11 cellular contexts compared by ENCODE assay signal in the genomic region with DNA sequence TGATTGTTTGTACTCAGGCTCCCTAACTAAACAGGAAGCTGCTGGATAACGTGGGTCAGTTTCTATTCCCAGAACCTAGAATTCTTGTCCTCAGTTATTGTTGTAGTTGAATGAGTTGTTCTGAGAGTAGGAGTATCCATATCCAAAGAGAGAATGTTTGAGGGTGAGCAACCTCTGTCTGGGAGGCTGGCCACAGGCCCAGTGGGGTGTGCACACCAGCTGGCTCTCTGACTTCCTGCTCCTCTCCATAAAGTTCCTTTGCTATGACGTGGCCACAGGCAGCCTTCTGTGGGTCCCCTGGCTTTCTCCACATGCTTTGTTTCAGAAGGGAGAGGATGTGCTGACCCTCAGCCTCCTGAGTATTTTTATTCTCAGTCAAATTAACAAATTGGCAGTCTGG. TPM values are rescaled to one million over a fixed set of nuclear protein-coding genes. Genes with fewer than 3 reads are reported as not detected.
DNase-seq lines count a peak whose midpoint lies in the region; ATAC-seq and TF ChIP-seq lines count a peak whose summit lies in the region.
"Had no signal": no experiment of that assay in that cellular context is flagged by ENCODE, and none has a peak within 500 bp of the region (broad histone marks: within the 10 kb centered on the region; RNA-seq: fewer than 3 reads in every experiment).

No MANE protein-coding gene starts in this region.

- no peaks in the 10 kb centered on the region for H3K27me3 Mint-ChIP-seq in MCF 10A (ENCODE audit: insufficient read depth, unreplicated experiment)

- H3K27me3 ChIP-seq in breast epithelium (no peaks in the 10 kb centered on the region), hepatocyte (no peaks in the 10 kb centered on the region), transverse colon (no peaks in the 10 kb centered on the region)
- H3K27me3 ChIP-seq: BLaER1 had no signal

- H3K9me3 Mint-ChIP-seq in MCF 10A (ENCODE audit: unreplicated experiment), result no peaks in the 10 kb centered on the region
- H3K9me3 Mint-ChIP-seq: activated T-helper 2 cell treated with anti-CD3 and anti-CD28 coated beads, Interferon-gamma antibody, Interleukin-2, Interleukin-4, amounts not matched to agents 10 μg/mL and 5 μg/mL and 100 μg/mL, durations not matched to agents 14 hours and 24 hours and 36 hours had no signal

- H3K4me3 ChIP-seq in breast epithelium, result no peak overlapping the region
- H3K4me3 ChIP-seq in WI38 (ENCODE audit: low read depth, low read length), result peak overlapping the region; percentile 27; the same call in 1 of the 2 replicates
- no peak overlapping the region for H3K4me3 ChIP-seq in hepatocyte
- H3K4me3 ChIP-seq in transverse colon, result no peak overlapping the region
- H3K4me3 ChIP-seq: BLaER1 had no signal

- DNase-seq in MCF 10A (ENCODE audit: unreplicated experiment) (peak; percentile 70), breast epithelium (ENCODE audit: low spot score in 2 of 2) (no peak), hepatocyte (ENCODE audit: low spot score) (peak; percentile 46), transverse colon (peak; percentile 9), erythroblast (lab: John Stamatoyannopoulos, UW) (no peak)
- no peak for DNase-seq in NK-92 treated with Interleukin-12 subunit alpha and Interleukin-12 subunit beta, amount 100 ng/mL, for 24 hours (lab: John Stamatoyannopoulos, UW)
- DNase-seq: OCI-M1 had no signal

- no peaks in the 10 kb centered on the region for H3K4me1 ChIP-seq in breast epithelium
- no peaks in the 10 kb centered on the region for H3K4me1 ChIP-seq in hepatocyte (ENCODE audit: insufficient read depth)
- no peaks in the 10 kb centered on the region for H3K4me1 ChIP-seq in transverse colon
- H3K4me1 ChIP-seq: BLaER1 had no signal

- TF ChIP-seq EP300 in transverse colon (IDR thresholded peaks at IDR 0.05; ENCODE audit: low read depth), result no peak

- ATAC-seq in HG02588 (IDR thresholded peaks at IDR 0.05; ENCODE audit: unreplicated experiment), result no peak

- H4K20me1 ChIP-seq in hepatocyte (ENCODE audit: insufficient read depth, poor library complexity, severe bottlenecking), result no peaks in the 10 kb centered on the region
- H4K20me1 ChIP-seq: BLaER1 had no signal

- TF ChIP-seq CTCF in MCF 10A (IDR thresholded peaks at IDR 0.05; ENCODE audit: unreplicated experiment) (no peak), breast epithelium (IDR thresholded peaks at IDR 0.05) (no peak), WI38 (IDR thresholded peaks at IDR 0.05; ENCODE audit: low read depth, low read length) (no peak), hepatocyte (IDR thresholded peaks at IDR 0.05; ENCODE audit: poor library complexity) (no peak), transverse colon (IDR thresholded peaks at IDR 0.05) (no peak)

- POLR2A ChIA-PET in MCF 10A (lab: Yijun Ruan, JAX), result no interaction called here

- no peak overlapping the region for H3K27ac Mint-ChIP-seq in MCF 10A (ENCODE audit: low read depth, unreplicated experiment)
- H3K27ac Mint-ChIP-seq: activated T-helper 2 cell treated with anti-CD3 and anti-CD28 coated beads, Interferon-gamma antibody, Interleukin-2, Interleukin-4, amounts not matched to agents 10 μg/mL and 5 μg/mL and 100 μg/mL, durations not matched to agents 14 hours and 24 hours and 36 hours had no signal

- peaks cover 4% of the 10 kb centered on the region for H3K4me1 Mint-ChIP-seq in MCF 10A (ENCODE audit: insufficient read depth, unreplicated experiment)

- no peak for TF ChIP-seq POLR2A in breast epithelium (IDR thresholded peaks at IDR 0.05)
- TF ChIP-seq POLR2A in transverse colon (IDR thresholded peaks at IDR 0.05), result no peak
- no peak for TF ChIP-seq POLR2A in erythroblast (IDR thresholded peaks at IDR 0.05; ENCODE audit: low read length)

- H3K79me2 ChIP-seq in hepatocyte, result no peaks in the 10 kb centered on the region

- WGBS in hepatocyte (ENCODE audit: low lambda C conversion rate, missing lambda C conversion rate), result 53% methylated on average over 2 of the region's 2 CpGs
- 12% methylated on average over 2 of the region's 2 CpGs; no CpG with 5 or more reads in 1 of the 2 donors for WGBS in transverse colon (ENCODE audit: low coverage in 1 of 2), 2 donors

- H3K9me2 ChIP-seq in hepatocyte (replicated peaks; ENCODE audit: insufficient read depth), result no peaks in the 10 kb centered on the region

- H3K4me2 ChIP-seq in hepatocyte, result no peak overlapping the region
- H3K4me2 ChIP-seq: BLaER1 had no signal

- H3K27ac ChIP-seq in breast epithelium (no peak overlapping the region), hepatocyte (no peak overlapping the region), transverse colon (no peak overlapping the region)
- H3K27ac ChIP-seq: BLaER1 had no signal

- intact Hi-C loops in MCF 10A (cut with micrococcal nuclease), result loop anchor here (5.0 kb wide), 1 partner anchor 50 kb away; a partner anchor contains a TSS
- intact Hi-C loops in breast epithelium (cut with DNase I; ENCODE audit: low total_unique reads), result no loop called here
- intact Hi-C loops in transverse colon (cut with DNase I; ENCODE audit: low total_unique reads), result no loop called here

- in situ Hi-C loops in transverse colon (cut with MboI; ENCODE audit: low pct_ligation_motif_present in 1 of 4, low pct_unique_long_range_greater_than_20kb in 1 of 4, low sequenced_read_pairs in 3 of 4), result no loop called here

- H3K36me3 Mint-ChIP-seq in MCF 10A (ENCODE audit: insufficient read depth, unreplicated experiment), result no peaks in the 10 kb centered on the region

- CTCF ChIA-PET in MCF 10A (lab: Yijun Ruan, JAX), result no interaction called here

- H3K9me3 ChIP-seq in breast epithelium (no peaks in the 10 kb centered on the region), hepatocyte (ENCODE audit: low read depth) (no peaks in the 10 kb centered on the region), transverse colon (no peaks in the 10 kb centered on the region)
- H3K9me3 ChIP-seq: BLaER1 had no signal

- no TSS peak for BruUV-seq in MCF 10A (replicated peaks; lab: Mats Ljungman, UMichigan)

- H2AFZ ChIP-seq in hepatocyte, result no peak overlapping the region

- no peak overlapping the region for H3K4me3 Mint-ChIP-seq in MCF 10A (ENCODE audit: unreplicated experiment)

- H3K36me3 ChIP-seq in breast epithelium, result no peaks in the 10 kb centered on the region
- H3K36me3 ChIP-seq in hepatocyte (replicated peaks; ENCODE audit: insufficient read depth, low read depth), result no peaks in the 10 kb centered on the region
- H3K36me3 ChIP-seq in transverse colon, result no peaks in the 10 kb centered on the region
- H3K36me3 ChIP-seq: BLaER1 had no signal

RNA-seq across cellular contexts. Expression of a gene that starts 47.7 kb away (rescaled TPM):
- total RNA-seq in MCF 10A (2022) (0.47 and 1.3 TPM in 2 replicates), breast epithelium (1 to 10 TPM in 2 of 3 donors, under 1 TPM in 1; 0.48 to 1.6 (median 1.6) TPM), hepatocyte (2.7 TPM in 2 replicates), transverse colon (1 to 10 TPM in 2 of 4 donors, under 1 TPM in 2; under 0.01 to 8.6 (median 0.64) TPM)
- polyA plus RNA-seq in hepatocyte, result 0.07 and 1.9 TPM in 2 replicates

Comparison
In these comparisons a context has a peak if more than half of its experiments do, and no peak if none do; other contexts are left out.
1. DNase-seq: peak in MCF 10A (single experiment), hepatocyte (single experiment) and transverse colon (single experiment); none in breast epithelium (0 of 2), erythroblast (0 of 2) and NK-92 treated with Interleukin-12 subunit alpha and Interleukin-12 subunit beta, amount 100 ng/mL, for 24 hours (single experiment).